Comparison of ENCODE assay signal across 1 cellular context in the genomic region with DNA sequence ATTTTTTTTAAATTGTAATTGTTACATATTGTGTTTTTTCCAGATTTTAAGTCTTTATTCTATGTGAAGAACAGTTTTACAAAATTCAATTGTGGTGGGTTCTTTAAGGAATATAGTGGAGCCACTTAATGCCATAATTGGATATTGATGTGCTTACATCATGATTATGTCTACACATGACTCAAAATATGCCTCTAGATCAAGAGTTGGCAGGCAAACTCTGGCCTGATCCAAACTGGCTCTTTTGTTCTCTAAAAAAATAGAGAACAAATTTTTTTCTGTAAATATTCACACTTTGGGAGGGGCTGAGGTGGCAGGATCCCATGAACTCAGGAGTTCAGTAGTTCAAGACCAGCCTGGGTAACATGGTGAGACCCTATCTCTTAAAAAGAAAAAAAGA.
TF ChIP-seq lines count a peak whose summit lies in the region.

No MANE protein-coding gene starts in this region.

TF ChIP-seq in HepG2, 621 proteins besides CTCF, POLR2A, EP300 and RAD21 (continued from another document):
- TF ChIP-seq, protein P1, sequence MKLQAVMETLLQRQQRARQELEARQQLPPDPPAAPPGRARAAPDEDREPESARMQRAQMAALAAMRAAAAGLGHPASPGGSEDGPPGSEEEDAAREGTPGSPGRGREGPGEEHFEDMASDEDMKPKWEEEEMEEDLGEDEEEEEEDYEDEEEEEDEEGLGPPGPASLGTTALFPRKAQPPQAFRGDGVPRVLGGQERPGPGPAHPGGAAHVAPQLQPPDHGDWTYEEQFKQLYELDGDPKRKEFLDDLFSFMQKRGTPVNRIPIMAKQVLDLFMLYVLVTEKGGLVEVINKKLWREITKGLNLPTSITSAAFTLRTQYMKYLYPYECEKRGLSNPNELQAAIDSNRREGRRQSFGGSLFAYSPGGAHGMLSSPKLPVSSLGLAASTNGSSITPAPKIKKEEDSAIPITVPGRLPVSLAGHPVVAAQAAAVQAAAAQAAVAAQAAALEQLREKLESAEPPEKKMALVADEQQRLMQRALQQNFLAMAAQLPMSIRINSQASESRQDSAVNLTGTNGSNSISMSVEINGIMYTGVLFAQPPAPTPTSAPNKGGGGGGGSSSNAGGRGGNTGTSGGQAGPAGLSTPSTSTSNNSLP (IDR thresholded peaks at IDR 0.05; ENCODE audit: low read depth, low read length) = 0 out of 2 replicates have a peak, but pooled peaks have one; percentile 16
- TF ChIP-seq MIER2 (CRISPR knock-in tag; IDR thresholded peaks at IDR 0.05) (no peak), ZC3H4 (CRISPR knock-in tag; IDR thresholded peaks at IDR 0.05; ENCODE audit: borderline replicate concordance) (no peak)
